ENCODE assay signal across 11 cellular contexts in the genomic region with DNA sequence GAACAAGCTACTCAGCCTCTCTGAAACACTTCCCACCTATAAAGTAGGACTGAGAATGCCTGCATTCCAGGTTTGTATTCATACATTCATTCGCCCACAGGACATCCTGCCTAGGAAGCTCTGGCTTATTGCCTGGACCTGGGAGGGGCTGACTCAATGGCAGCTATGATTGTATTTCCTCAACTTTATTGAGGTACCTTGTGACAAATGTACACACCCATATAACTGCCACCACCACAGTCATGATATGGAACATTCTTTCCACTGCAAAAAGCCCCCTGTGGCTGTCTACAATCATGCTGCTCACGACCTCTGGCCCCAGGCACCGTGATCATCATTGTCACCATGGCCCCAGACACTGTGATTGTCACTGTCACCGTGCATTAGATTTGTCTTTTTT.
DNase-seq lines count a peak whose midpoint lies in the region; ATAC-seq and TF ChIP-seq lines count a peak whose summit lies in the region.
"Had no signal": no experiment of that assay in that cellular context is flagged by ENCODE, and none has a peak within 500 bp of the region (broad histone marks: within the 10 kb centered on the region; RNA-seq: fewer than 3 reads in every experiment).

No MANE protein-coding gene starts in this region.

- intact Hi-C loops in stomach (cut with DNase I; ENCODE audit: low total_unique reads), result no loop called here

- WGBS in stomach, 5 donors, result 55 to 72% (median 65%) methylated on average over 4 of the region's 4 CpGs

- ATAC-seq in HG02938 (IDR thresholded peaks at IDR 0.05; ENCODE audit: unreplicated experiment) (no peak), HG02642 (IDR thresholded peaks at IDR 0.05; ENCODE audit: poor library complexity, unreplicated experiment) (no peak)

- TF ChIP-seq POLR2A in stomach (IDR thresholded peaks at IDR 0.05), result no peak

- in situ Hi-C loops in astrocyte of the spinal cord (cut with HindIII; ENCODE audit: low sequenced_read_pairs), result no loop called here

- peaks cover 0 to 26% (median 14%) of the 10 kb centered on the region in 4 donors for H3K9me3 ChIP-seq in stomach

- H3K27me3 ChIP-seq in stomach, result no peaks in the 10 kb centered on the region

- peaks cover 0 to 2% (median 0%) of the 10 kb centered on the region in 4 donors for H3K36me3 ChIP-seq in stomach

- H3K4me3 ChIP-seq in astrocyte of the spinal cord (ENCODE audit: low read depth, low read length) (no peak overlapping the region), stomach (no peak overlapping the region)

- DNase-seq in stimulated activated CD4-positive, alpha-beta T cell treated with anti-CD3 and anti-CD28 coated beads, Interleukin-1b, Interleukin-23, amount 100 ng/mL, for 48 hours, result peak; percentile 16
- no peak for DNase-seq in stimulated activated CD4-positive, alpha-beta T cell treated with anti-CD3 and anti-CD28 coated beads, Interleukin-12 subunit alpha, Interleukin-12 subunit beta, amount 100 ng/mL, for 4 hours
- DNase-seq in astrocyte of the spinal cord (ENCODE audit: low read depth, low spot score) (peak; percentile 38), kidney tubule cell (ENCODE audit: low spot score) (peak; percentile 54), NCI-H2081 (lab: John Stamatoyannopoulos, UW) (no peak), stomach (no peak)
- DNase-seq: activated effector memory CD4-positive, alpha-beta T cell treated with Interleukin-2 at 50 U/mL for 16 hours; GF-D8; SHP77 treated with DMSO at 0.1 percent for 48 hours had no signal

- no peak overlapping the region for H3K27ac ChIP-seq in stomach

- TF ChIP-seq CTCF in astrocyte of the spinal cord (IDR thresholded peaks at IDR 0.05; ENCODE audit: low read depth, low read length), result no peak
- TF ChIP-seq CTCF in stomach (IDR thresholded peaks at IDR 0.05), result no peak

- no peak for TF ChIP-seq EP300 in stomach (IDR thresholded peaks at IDR 0.05)

- H3K4me1 ChIP-seq in stomach, result no peaks in the 10 kb centered on the region

Comparison
In these comparisons a context has a peak if more than half of its experiments do, and no peak if none do; other contexts are left out.
1. DNase-seq: peak in stimulated activated CD4-positive, alpha-beta T cell treated with anti-CD3 and anti-CD28 coated beads, Interleukin-1b, Interleukin-23, amount 100 ng/mL, for 48 hours (single experiment), astrocyte of the spinal cord (single experiment) and kidney tubule cell (single experiment); none in stimulated activated CD4-positive, alpha-beta T cell treated with anti-CD3 and anti-CD28 coated beads, Interleukin-12 subunit alpha, Interleukin-12 subunit beta, amount 100 ng/mL, for 4 hours (single experiment), NCI-H2081 (0 of 2) and stomach (single experiment).